10 cellular contexts compared by ENCODE assay signal in the genomic region with DNA sequence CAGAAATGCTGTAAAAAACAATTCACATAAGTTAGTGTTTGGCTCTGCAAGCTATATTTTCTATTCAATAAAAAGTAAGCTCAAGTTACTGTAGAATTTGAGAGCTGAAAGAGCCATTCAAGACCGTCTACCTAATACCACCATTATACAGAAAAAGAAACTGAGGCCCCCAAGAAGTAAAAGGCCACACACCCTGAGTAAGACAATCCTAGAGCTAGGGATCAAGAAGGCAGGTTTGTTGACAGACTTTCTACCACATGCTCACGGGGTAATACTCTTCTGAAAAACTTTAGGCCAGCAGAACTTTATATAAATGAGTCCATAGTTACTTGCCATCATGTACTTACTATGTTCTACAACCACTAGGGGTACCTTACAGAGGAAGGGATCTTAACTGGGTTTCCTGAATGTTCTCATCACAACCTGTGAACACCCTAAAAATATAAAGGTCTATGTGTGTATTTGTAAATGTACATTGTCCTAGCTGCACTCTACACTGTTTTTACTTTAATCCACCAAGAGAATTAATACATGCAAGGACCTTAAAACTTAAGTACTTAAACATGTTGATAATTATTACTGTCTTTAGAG.
DNase-seq lines count a peak whose midpoint lies in the region; TF ChIP-seq lines count a peak whose summit lies in the region.
"Had no signal": no experiment of that assay in that cellular context is flagged by ENCODE, and none has a peak within 500 bp of the region (broad histone marks: within the 10 kb centered on the region; RNA-seq: fewer than 3 reads in every experiment).

No MANE protein-coding gene starts in this region.

- H3K4me3 ChIP-seq in GM12875 (ENCODE audit: low read depth, low read length), result no peak overlapping the region
- no peak overlapping the region for H3K4me3 ChIP-seq in SU-DHL-6 (ENCODE audit: insufficient read depth, low read length, poor library complexity, severe bottlenecking)
- no peak overlapping the region for H3K4me3 ChIP-seq in fibroblast of mammary gland (ENCODE audit: control insufficient read depth, low read depth, low read length)

- H3F3A ChIP-seq in SU-DHL-6 (ENCODE audit: insufficient read depth), result peaks cover 17% of the 10 kb centered on the region

- H3K79me2 ChIP-seq in SU-DHL-6 (ENCODE audit: insufficient read depth, low read length), result peaks cover 50% of the 10 kb centered on the region

- no peaks in the 10 kb centered on the region for H3K9me2 ChIP-seq in SU-DHL-6 (replicated peaks; ENCODE audit: insufficient read depth, low read length)

- no peaks in the 10 kb centered on the region for H3K9me3 ChIP-seq in SU-DHL-6 (ENCODE audit: insufficient read depth, low read length)

- no peaks in the 10 kb centered on the region for H3K27me3 ChIP-seq in SU-DHL-6 (ENCODE audit: low read length)

- DNase-seq in fibroblast of mammary gland (ENCODE audit: low read depth), result no peak
- DNase-seq in NCI-H2171 treated with DMSO at 0.1 percent for 48 hours (lab: John Stamatoyannopoulos, UW), result no peak
- no peak for DNase-seq in NCI-H1417 treated with DMSO at 0.1 percent for 48 hours (lab: John Stamatoyannopoulos, UW)
- DNase-seq in NCI-H2081 (lab: John Stamatoyannopoulos, UW), result no peak
- no peak for DNase-seq in effector CD4-positive, alpha-beta T cell
- DNase-seq: NCI-H2029, substantia nigra had no signal

- peak overlapping the region; percentile 79 for H3K4me2 ChIP-seq in SU-DHL-6 (ENCODE audit: low read depth, low read length, poor library complexity, severe bottlenecking)

- TF ChIP-seq CTCF in C4-2B (conservative IDR thresholded peaks at IDR 0.05) (peak; percentile 4; the same call in 1 of the 2 replicates), GM12875 (IDR thresholded peaks at IDR 0.05; ENCODE audit: borderline replicate concordance, insufficient read depth, low read depth, low read length) (peak; percentile 20; the same call in 1 of the 2 replicates), SU-DHL-6 (IDR thresholded peaks at IDR 0.05; ENCODE audit: insufficient read depth, low read length, poor library complexity, severe bottlenecking) (peak; percentile 20), fibroblast of mammary gland (conservative IDR thresholded peaks at IDR 0.05; ENCODE audit: control insufficient read depth, insufficient read depth, low read depth, low read length) (peak; percentile 42)

- H3K36me3 ChIP-seq in SU-DHL-6 (ENCODE audit: low read length), result peaks cover 32% of the 10 kb centered on the region

- H3K27ac ChIP-seq in C4-2B (no peak overlapping the region), SU-DHL-6 (ENCODE audit: low read depth, low read length) (no peak overlapping the region)

- no peak overlapping the region for H3K9ac ChIP-seq in SU-DHL-6 (ENCODE audit: low read length)

- H2AFZ ChIP-seq in SU-DHL-6 (ENCODE audit: low read depth, low read length, severe bottlenecking), result no peak overlapping the region

- H4K20me1 ChIP-seq in SU-DHL-6 (ENCODE audit: low read depth, low read length), result peaks cover 3% of the 10 kb centered on the region; the same call in 1 of the 2 replicates
